21 cellular contexts compared by ENCODE assay signal in the genomic region with DNA sequence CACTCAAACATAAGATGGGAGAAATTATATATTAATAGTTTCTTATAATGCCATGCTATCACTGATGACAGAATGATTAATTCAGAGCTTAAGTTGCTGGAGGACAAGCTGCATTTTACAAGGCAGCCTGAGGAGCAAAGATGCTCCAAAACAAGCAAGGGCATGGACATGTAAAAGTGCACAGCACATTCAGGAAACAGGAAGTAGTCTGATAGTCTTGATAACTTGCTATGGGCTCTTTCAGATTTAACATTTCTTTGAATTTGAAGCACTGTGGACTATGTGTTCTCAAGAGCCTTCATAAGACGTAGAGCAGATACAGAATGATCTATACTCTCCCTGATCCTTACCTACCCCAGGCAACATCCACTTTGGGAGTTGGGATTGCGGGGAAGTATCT. TPM values are rescaled to one million over a fixed set of nuclear protein-coding genes. Genes with fewer than 3 reads are reported as not detected.
DNase-seq lines count a peak whose midpoint lies in the region; ATAC-seq, FAIRE-seq and TF ChIP-seq lines count a peak whose summit lies in the region.
"Had no signal": no experiment of that assay in that cellular context is flagged by ENCODE, and none has a peak within 500 bp of the region (broad histone marks: within the 10 kb centered on the region; RNA-seq: fewer than 3 reads in every experiment).

No MANE protein-coding gene starts in this region.

- no peak for ATAC-seq in stimulated activated naive CD8-positive, alpha-beta T cell treated with anti-CD3 and anti-CD28 coated beads, Interleukin-15, amount 100 ng/mL, for 72 hours
- ATAC-seq in stimulated activated naive CD8-positive, alpha-beta T cell treated with anti-CD3 and anti-CD28 coated beads, Interleukin-15, Interleukin-2, amounts not matched to agents 100 U/mL and 50 U/mL, for 24 hours: no peak
- ATAC-seq in K562: peak; percentile 18; the same call in 1 of the 3 replicates
- ATAC-seq in HG02759 (IDR thresholded peaks at IDR 0.05; ENCODE audit: unreplicated experiment): no peak

- H3K27me3 ChIP-seq in K562 (ENCODE audit: control insufficient read depth in 2 of 2, insufficient read depth in 2 of 2, low read length in 2 of 2): no peaks in the 10 kb centered on the region
- H3K27me3 ChIP-seq in testis: no peaks in the 10 kb centered on the region

- H3K4me3 ChIP-seq in SK-N-MC (peak overlapping the region; percentile 6; the same call in 1 of the 2 replicates), K562 (no peak overlapping the region), testis (no peak overlapping the region)
- H3K4me3 ChIP-seq: skin epidermis had no signal

- no peak overlapping the region for H3K4me3 Mint-ChIP-seq in stimulated activated naive CD8-positive, alpha-beta T cell treated with anti-CD3 and anti-CD28 coated beads, Interleukin-15, amount 100 ng/mL, for 72 hours
- H3K4me3 Mint-ChIP-seq: brain had no signal

- TF ChIP-seq POLR2A in K562 (conservative IDR thresholded peaks at IDR 0.05): no peak
- no peak for TF ChIP-seq POLR2A in testis (IDR thresholded peaks at IDR 0.05)

- in situ Hi-C loops in K562 (cut with MboI): no loop called here

- DNase-seq in stimulated activated naive CD8-positive, alpha-beta T cell treated with anti-CD3 and anti-CD28 coated beads, Interleukin-15, amount 100 ng/mL, for 72 hours: no peak
- no peak for DNase-seq in stimulated activated naive CD8-positive, alpha-beta T cell treated with anti-CD3 and anti-CD28 coated beads, Interleukin-15, Interleukin-2, amounts not matched to agents 100 U/mL and 50 U/mL, for 24 hours
- DNase-seq in SK-N-MC (ENCODE audit: low read depth, low spot score) (no peak), K562 (ENCODE audit: extremely low read depth in 1 of 4, low spot score in 3 of 4) (no peak), testis (no peak), inferior parietal cortex (ENCODE audit: extremely low spot score) (no peak), SKM-1 treated with dmso at 0.1 percent for 144 hours (lab: John Stamatoyannopoulos, UW; ENCODE audit: unreplicated experiment) (no peak)
- DNase-seq: activated CD4-positive, alpha-beta T cell treated with anti-CD3 and anti-CD28 coated beads, Interleukin-2, amount 50 U/mL, for 1 hour; activated effector memory CD4-positive, alpha-beta T cell treated with anti-CD3 and anti-CD28 coated beads, Interleukin-2, amount 50 U/mL, for 16 hours; AML-193; GOT3; left ventricle myocardium superior; NCI-H1092 treated with DMSO at 0.1 percent for 48 hours; NCI-H2107; NCI-H524 treated with DMSO at 0.1 percent for 48 hours; SHP77 treated with DMSO at 0.1 percent for 48 hours; stimulated activated CD4-positive, alpha-beta T cell treated with anti-CD3 and anti-CD28 coated beads, Interleukin-4, amount 100 ng/mL, for 24 hours; T1000 had no signal

- intact Hi-C loops in K562 (cut with micrococcal nuclease) (no loop called here), testis (cut with DNase I; ENCODE audit: low total_unique reads) (no loop called here)

- no TSS peak for BruUV-seq in K562 (replicated peaks; lab: Mats Ljungman, UMichigan)

- peaks cover 71% of the 10 kb centered on the region for H3K79me2 ChIP-seq in K562 (ENCODE audit: control insufficient read depth, insufficient read depth, low read length)

- TF ChIP-seq EP300 in K562 (IDR thresholded peaks at IDR 0.05; ENCODE audit: low read length): no peak

- H3K27ac Mint-ChIP-seq in stimulated activated naive CD8-positive, alpha-beta T cell treated with anti-CD3 and anti-CD28 coated beads, Interleukin-15, amount 100 ng/mL, for 72 hours: peak overlapping the region; percentile 25 to 56
- H3K27ac Mint-ChIP-seq: brain had no signal

- H3K9me3 ChIP-seq in SK-N-MC (ENCODE audit: low read depth, low read length): no peaks in the 10 kb centered on the region
- H3K9me3 ChIP-seq in K562 (replicated peaks; ENCODE audit: control insufficient read depth, insufficient read depth, low read depth, low read length): no peaks in the 10 kb centered on the region
- no peaks in the 10 kb centered on the region for H3K9me3 ChIP-seq in testis

- POLR2A ChIA-PET in K562 (lab: Yijun Ruan, JAX): no interaction called here

- peaks cover 19% of the 10 kb centered on the region for H3K4me1 Mint-ChIP-seq in stimulated activated naive CD8-positive, alpha-beta T cell treated with anti-CD3 and anti-CD28 coated beads, Interleukin-15, amount 100 ng/mL, for 72 hours

- no peak overlapping the region for H3K4me2 ChIP-seq in K562 (ENCODE audit: insufficient read depth, low read length)

- H3K4me1 ChIP-seq in K562 (replicated peaks in 1 of 2; ENCODE audit: control insufficient read depth in 2 of 2, insufficient read depth in 2 of 2, low read length in 2 of 2): peaks cover 0 to 9% of the 10 kb centered on the region in 2 experiments; a peak in 2 of 5 replicates
- H3K4me1 ChIP-seq in testis: no peaks in the 10 kb centered on the region

- H3K27ac ChIP-seq in SK-N-MC (no peak overlapping the region), K562 (ENCODE audit: extremely low read depth, low read depth, low read length) (no peak overlapping the region), testis (peak overlapping the region; percentile 50 to 66)
- H3K27ac ChIP-seq: skin epidermis had no signal

- H3K9me1 ChIP-seq in K562 (ENCODE audit: control insufficient read depth, insufficient read depth, low read length): no peaks in the 10 kb centered on the region

- TF ChIP-seq RAD21 in K562 (CRISPR knock-in tag; conservative IDR thresholded peaks at IDR 0.05 in 1 of 2, IDR thresholded peaks at IDR 0.05 in 1 of 2): no peak

- H2AFZ ChIP-seq in K562 (ENCODE audit: low read depth, low read length): no peak overlapping the region

- H4K20me1 ChIP-seq in K562 (replicated peaks; ENCODE audit: control insufficient read depth, insufficient read depth, low read length): no peaks in the 10 kb centered on the region

- CTCF ChIA-PET in K562 (lab: Yijun Ruan, JAX; ENCODE audit: low intra/inter-chr PET ratio): no interaction called here

- no peaks in the 10 kb centered on the region for H3K36me3 ChIP-seq in SK-N-MC (ENCODE audit: insufficient read depth, low read length)
- H3K36me3 ChIP-seq in K562 (ENCODE audit: control insufficient read depth, insufficient read depth, low read length): peaks cover 4% of the 10 kb centered on the region; the same call in 2 of the 3 replicates
- H3K36me3 ChIP-seq in testis (ENCODE audit: low read depth, missing control alignments): no peaks in the 10 kb centered on the region

- no peak for FAIRE-seq in K562 (lab: Jason Lieb, UNC)

- no peaks in the 10 kb centered on the region for H3K9me3 Mint-ChIP-seq in stimulated activated naive CD8-positive, alpha-beta T cell treated with anti-CD3 and anti-CD28 coated beads, Interleukin-15, amount 100 ng/mL, for 72 hours

- 79% methylated on average over 2 of the region's 2 CpGs for WGBS in K562 (ENCODE audit: insufficient coverage, low coverage, missing lambda C conversion rate)
- 27 to 61% methylated on average over 2 of the region's 2 CpGs for WGBS in testis, 2 donors

- no peaks in the 10 kb centered on the region for H3K27me3 Mint-ChIP-seq in stimulated activated naive CD8-positive, alpha-beta T cell treated with anti-CD3 and anti-CD28 coated beads, Interleukin-15, amount 100 ng/mL, for 72 hours
- H3K27me3 Mint-ChIP-seq: brain had no signal

- TF ChIP-seq CTCF in K562 (IDR thresholded peaks at IDR 0.05 in 2 of 3, conservative IDR thresholded peaks at IDR 0.05 in 1 of 3; ENCODE audit: insufficient read depth in 2 of 3, low read depth in 1 of 3, low read length in 3 of 3): no peak
- TF ChIP-seq CTCF in testis (IDR thresholded peaks at IDR 0.05): no peak

- no peak overlapping the region for H3K9ac ChIP-seq in SK-N-MC (ENCODE audit: insufficient read length)
- no peak overlapping the region for H3K9ac ChIP-seq in K562 (ENCODE audit: insufficient read depth in 1 of 2, low read depth in 2 of 2, low read length in 2 of 2)

TF ChIP-seq in K562, 482 proteins besides CTCF, POLR2A, EP300 and RAD21 (continues in another document):
- TF ChIP-seq, protein P1, sequence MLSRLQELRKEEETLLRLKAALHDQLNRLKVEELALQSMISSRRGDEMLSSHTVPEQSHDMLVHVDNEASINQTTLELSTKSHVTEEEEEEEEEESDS (CRISPR knock-in tag; IDR thresholded peaks at IDR 0.05): no peak
- TF ChIP-seq YBX1 (IDR thresholded peaks at IDR 0.05) (no peak), ETV1 (tag; conservative IDR thresholded peaks at IDR 0.05; ENCODE audit: low read depth) (no peak), U2AF2 (optimal IDR thresholded peaks at IDR 0.05; ENCODE audit: low read depth, low read length) (no peak), NFRKB (IDR thresholded peaks at IDR 0.05; ENCODE audit: low read depth) (no peak)

RNA-seq across cellular contexts. Expression of gene AMMECR1, which starts 50.0 kb away (rescaled TPM):
- total RNA-seq in K562 (2011; cell fraction: chromatin; rRNA removed; ENCODE audit: low replicate concordance): 9.3 and 29.0 TPM in 2 replicates
- 9.2 and 10.7 TPM in 2 replicates for total RNA-seq in K562 (2011; cell fraction: nucleolus; rRNA removed)
- 24.3 and 40.2 TPM in 2 replicates for total RNA-seq in K562 (2011; cell fraction: nucleoplasm; rRNA removed)
- 20.6 and 24.1 TPM in 2 replicates for total RNA-seq in K562 (2014; rRNA removed)
- 34.8 and 40.7 TPM in 2 replicates for total RNA-seq in K562 (2014; rRNA removed; fragmentation: Illumina TruSeq; extraction: Trizol)
- total RNA-seq in K562 (2015; rRNA removed; fragmentation: Illumina TruSeq; extraction: Trizol): 23.3 and 23.6 TPM in 2 replicates
- total RNA-seq in K562 (2021): 30.5 and 33.9 TPM in 2 replicates
- polyA plus RNA-seq in K562 (2011; rRNA removed): 29.3 and 36.7 TPM in 2 replicates
- 15.2 and 15.6 TPM in 2 replicates for polyA plus RNA-seq in K562 (2011; cell fraction: cytosol; rRNA removed)
- 20.0 and 20.8 TPM in 2 replicates for polyA plus RNA-seq in K562 (2011; cell fraction: nucleus; rRNA removed)
- 12.4 and 19.0 TPM in 2 replicates for polyA plus RNA-seq in K562 (2012)
- 27.6 and 35.8 TPM in 2 replicates for polyA plus RNA-seq in K562 (2014; fragmentation: Illumina TruSeq; extraction: Trizol)
- 10 to 100 TPM; 13.9 to 16.1 TPM for polyA plus RNA-seq in K562 (2014; fragmentation: Nextera tagmentation; extraction: Ambion mirVana)
- 17.9 and 18.6 TPM in 2 replicates for polyA plus RNA-seq in K562 (2014; rRNA removed)
- 40.6 TPM in 2 replicates for polyA minus RNA-seq in K562 (2011; rRNA and poly(A)+ RNA removed)
- polyA minus RNA-seq in K562 (2011; cell fraction: cytosol; rRNA and poly(A)+ RNA removed): 11.6 and 20.1 TPM in 2 replicates
- 34.7 and 36.0 TPM in 2 replicates for polyA minus RNA-seq in K562 (2011; cell fraction: nucleus; rRNA and poly(A)+ RNA removed)
- 1 to 10 TPM; 5.4 to 5.7 TPM for total RNA-seq in testis
- 3.3 TPM for polyA plus RNA-seq in testis (ENCODE audit: insufficient read depth, low read depth, low replicate concordance)

Comparison
In these comparisons a context has a peak if more than half of its experiments do, and no peak if none do; other contexts are left out.
1. H3K27ac ChIP-seq: peak in testis (2 of 2); none in SK-N-MC (single experiment) and K562 (single experiment).